14 cellular contexts compared by ENCODE assay signal in the genomic region with DNA sequence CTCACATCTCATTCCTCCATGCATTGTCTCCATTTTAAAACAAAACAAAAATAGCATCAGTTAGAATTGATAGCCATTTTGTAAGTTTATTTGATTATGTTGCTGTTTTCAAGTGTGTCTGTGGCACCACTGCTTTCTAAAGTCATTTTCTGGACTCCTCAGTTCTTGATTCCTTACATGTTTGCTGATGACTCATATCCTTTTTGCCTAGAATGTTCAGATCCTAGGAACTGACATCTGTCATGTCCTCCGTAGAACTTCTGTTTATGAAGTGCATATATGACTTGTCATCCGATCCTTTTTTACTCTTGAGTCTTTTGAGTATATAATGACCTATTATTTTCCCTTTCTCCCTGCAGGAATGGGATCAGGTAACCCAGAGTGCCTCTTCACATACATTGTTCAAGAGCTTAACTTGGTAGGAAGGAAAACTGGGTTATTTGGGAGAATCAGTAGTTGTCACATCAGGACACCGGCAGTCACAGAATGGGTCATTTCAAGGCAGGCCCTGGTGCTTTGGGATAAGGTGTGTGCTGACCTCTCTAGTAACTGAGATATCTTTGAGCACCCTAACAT.
DNase-seq lines count a peak whose midpoint lies in the region; ATAC-seq lines count a peak whose summit lies in the region.
"Had no signal": no experiment of that assay in that cellular context is flagged by ENCODE, and none has a peak within 500 bp of the region (broad histone marks: within the 10 kb centered on the region; RNA-seq: fewer than 3 reads in every experiment).

No MANE protein-coding gene starts in this region.

- H3K4me1 Mint-ChIP-seq in dendritic cell treated with granulocyte-macrophage colony-stimulating factor and Interleukin-4, amounts not matched to agents 40 ng/mL and 50 ng/mL, for 4 days (ENCODE audit: low read depth), result peaks cover 11% of the 10 kb centered on the region
- peaks cover 17% of the 10 kb centered on the region for H3K4me1 Mint-ChIP-seq in activated T-cell treated with anti-CD3 and anti-CD28 coated beads, Interleukin-2, amount 50 U/mL, for 4 hours (ENCODE audit: low read depth)

- peak; percentile 58 for DNase-seq in NCI-H2171 treated with DMSO at 0.1 percent for 48 hours (lab: John Stamatoyannopoulos, UW)
- DNase-seq in NCI-H2171 (lab: John Stamatoyannopoulos, UW), result no peak
- DNase-seq in NCI-H345 (lab: John Stamatoyannopoulos, UW), result peak; percentile 0
- DNase-seq in activated T-cell treated with anti-CD3 and anti-CD28 coated beads, Interleukin-2, amount 50 U/mL, for 4 hours, result no peak
- DNase-seq in NCI-H82 (lab: John Stamatoyannopoulos, UW), result no peak
- DNase-seq: activated naive CD4-positive, alpha-beta T cell treated with anti-CD3 and anti-CD28 coated beads for 36 hours; erythroblast; left lung; psoas muscle; WERI-Rb-1 had no signal

- H3K36me3 ChIP-seq in skeletal muscle satellite cell (ENCODE audit: insufficient read depth, low read length), result peaks cover 4% of the 10 kb centered on the region

- peak overlapping the region; percentile 55 for H3K27ac Mint-ChIP-seq in dendritic cell treated with granulocyte-macrophage colony-stimulating factor and Interleukin-4, amounts not matched to agents 40 ng/mL and 50 ng/mL, for 4 days
- H3K27ac Mint-ChIP-seq: activated naive CD4-positive, alpha-beta T cell treated with anti-CD3 and anti-CD28 coated beads for 36 hours had no signal

- intact Hi-C loops in dendritic cell treated with granulocyte-macrophage colony-stimulating factor and Interleukin-4, amounts not matched to agents 40 ng/mL and 50 ng/mL, for 4 days (cut with micrococcal nuclease), result loop anchor here (5.0 kb wide), 1 partner anchor 52 kb away; no protein-coding TSS in a partner anchor

- H3K27me3 ChIP-seq in skeletal muscle satellite cell (ENCODE audit: control insufficient read depth, insufficient read depth, low read length), result no peaks in the 10 kb centered on the region
- H3K27me3 ChIP-seq: left lung had no signal

- H3K27me3 Mint-ChIP-seq in dendritic cell treated with granulocyte-macrophage colony-stimulating factor and Interleukin-4, amounts not matched to agents 40 ng/mL and 50 ng/mL, for 4 days, result no peaks in the 10 kb centered on the region
- H3K27me3 Mint-ChIP-seq in activated T-cell treated with anti-CD3 and anti-CD28 coated beads, Interleukin-2, amount 50 U/mL, for 4 hours (ENCODE audit: low read depth), result no peaks in the 10 kb centered on the region

- no peak for ATAC-seq in activated T-cell treated with anti-CD3 and anti-CD28 coated beads, Interleukin-2, amount 50 U/mL, for 4 hours
- no peak for ATAC-seq in GM21723 (IDR thresholded peaks at IDR 0.05; ENCODE audit: unreplicated experiment)
- ATAC-seq: left lung, psoas muscle had no signal

- peak overlapping the region; percentile 76 for H3K4me2 ChIP-seq in skeletal muscle satellite cell (ENCODE audit: low read length)
- H3K4me2 ChIP-seq: KMS-11 had no signal

- peak overlapping the region; percentile 20 for H3K4me3 ChIP-seq in skeletal muscle satellite cell (ENCODE audit: low read length)
- H3K4me3 ChIP-seq: left lung, psoas muscle had no signal

- H3K4me3 Mint-ChIP-seq in dendritic cell treated with granulocyte-macrophage colony-stimulating factor and Interleukin-4, amounts not matched to agents 40 ng/mL and 50 ng/mL, for 4 days, result no peak overlapping the region
- H3K4me3 Mint-ChIP-seq in activated T-cell treated with anti-CD3 and anti-CD28 coated beads, Interleukin-2, amount 50 U/mL, for 4 hours, result no peak overlapping the region
- H3K4me3 Mint-ChIP-seq: activated naive CD4-positive, alpha-beta T cell treated with anti-CD3 and anti-CD28 coated beads for 36 hours had no signal

- H3K9ac ChIP-seq in skeletal muscle satellite cell (ENCODE audit: low read depth, low read length), result peak overlapping the region; percentile 23
- H3K9ac ChIP-seq: KMS-11 had no signal

- no peaks in the 10 kb centered on the region for H3K9me3 Mint-ChIP-seq in dendritic cell treated with granulocyte-macrophage colony-stimulating factor and Interleukin-4, amounts not matched to agents 40 ng/mL and 50 ng/mL, for 4 days
- H3K9me3 Mint-ChIP-seq in activated T-cell treated with anti-CD3 and anti-CD28 coated beads, Interleukin-2, amount 50 U/mL, for 4 hours, result no peaks in the 10 kb centered on the region
- H3K9me3 Mint-ChIP-seq: activated naive CD4-positive, alpha-beta T cell treated with anti-CD3 and anti-CD28 coated beads for 36 hours had no signal

- peaks cover 16% of the 10 kb centered on the region for H3K4me1 ChIP-seq in skeletal muscle satellite cell (ENCODE audit: control insufficient read depth, insufficient read depth, low read length)

- H3K9me3 ChIP-seq in skeletal muscle satellite cell (replicated peaks; ENCODE audit: low read length), result no peaks in the 10 kb centered on the region
- H3K9me3 ChIP-seq: left lung, psoas muscle had no signal

- H3K36me3 Mint-ChIP-seq in dendritic cell treated with granulocyte-macrophage colony-stimulating factor and Interleukin-4, amounts not matched to agents 40 ng/mL and 50 ng/mL, for 4 days (ENCODE audit: low read depth), result peaks cover 42% of the 10 kb centered on the region
- H3K36me3 Mint-ChIP-seq in activated T-cell treated with anti-CD3 and anti-CD28 coated beads, Interleukin-2, amount 50 U/mL, for 4 hours (ENCODE audit: insufficient read depth), result peaks cover 27% of the 10 kb centered on the region

Comparison
In these comparisons a context has a peak if more than half of its experiments do, and no peak if none do; other contexts are left out.
1. DNase-seq: peak in NCI-H2171 treated with DMSO at 0.1 percent for 48 hours (single experiment) and NCI-H345 (single experiment); none in NCI-H2171 (single experiment), activated T-cell treated with anti-CD3 and anti-CD28 coated beads, Interleukin-2, amount 50 U/mL, for 4 hours (single experiment) and NCI-H82 (single experiment).